ENCODE assay signal across 26 cellular contexts in genomic region chr13:65585346-65585745, GRCh38.
"Had no signal": no experiment of that assay in that cellular context is flagged by ENCODE, and none has a peak within 500 bp of the region (broad histone marks: within the 10 kb centered on the region; RNA-seq: fewer than 3 reads in every experiment).

No MANE protein-coding gene starts in this region.

- H3K4me3 ChIP-seq: cardiac muscle cell had no signal

- ATAC-seq: activated CD4-positive, alpha-beta T cell treated with anti-CD3 and anti-CD28 coated beads for 36 hours; activated CD8-positive, alpha-beta T cell treated with anti-CD3 and anti-CD28 coated beads for 36 hours; activated T-cell treated with anti-CD3 and anti-CD28 coated beads, Interleukin-2, amount 50 U/mL, for 72 hours; PC-3 had no signal

- H3K36me3 ChIP-seq: brain microvascular endothelial cell, cardiac muscle cell had no signal

- FAIRE-seq: RCC 7860 had no signal

- H3K27ac Mint-ChIP-seq: activated CD4-positive, alpha-beta T cell treated with anti-CD3 and anti-CD28 coated beads for 36 hours; activated CD8-positive, alpha-beta T cell treated with anti-CD3 and anti-CD28 coated beads for 36 hours; activated naive CD4-positive, alpha-beta T cell treated with anti-CD3 and anti-CD28 coated beads, Interleukin-2, amount 10 ng/mL, durations not matched to agents 7 days and 5 days; activated naive CD8-positive, alpha-beta T cell treated with anti-CD3 and anti-CD28 coated beads for 36 hours; activated T-cell treated with anti-CD3 and anti-CD28 coated beads, Interleukin-2, amount 50 U/mL, for 72 hours; activated T-helper 2 cell treated with anti-CD3 and anti-CD28 coated beads, Interferon-gamma antibody, Interleukin-2, Interleukin-4, amounts not matched to agents 10 μg/mL and 5 μg/mL and 100 μg/mL, durations not matched to agents 14 hours and 24 hours and 36 hours; T-helper 1 cell treated with Interleukin-12 subunit alpha and Interleukin-12 subunit beta and Interleukin-4 antibody, amounts not matched to agents 30 μg/mL and 1 μg/mL, for 36 hours had no signal

- H3K4me1 Mint-ChIP-seq: activated CD4-positive, alpha-beta T cell treated with anti-CD3 and anti-CD28 coated beads for 36 hours; activated naive CD4-positive, alpha-beta T cell treated with anti-CD3 and anti-CD28 coated beads, Interleukin-2, amount 10 ng/mL, durations not matched to agents 7 days and 5 days; activated naive CD8-positive, alpha-beta T cell treated with anti-CD3 and anti-CD28 coated beads for 36 hours had no signal

- H3K4me3 Mint-ChIP-seq: activated CD4-positive, alpha-beta T cell treated with anti-CD3 and anti-CD28 coated beads for 36 hours; activated CD8-positive, alpha-beta T cell treated with anti-CD3 and anti-CD28 coated beads for 36 hours; activated naive CD4-positive, alpha-beta T cell treated with anti-CD3 and anti-CD28 coated beads, Interleukin-2, amount 10 ng/mL, durations not matched to agents 7 days and 5 days; activated naive CD8-positive, alpha-beta T cell treated with anti-CD3 and anti-CD28 coated beads for 36 hours; activated T-cell treated with anti-CD3 and anti-CD28 coated beads, Interleukin-2, amount 50 U/mL, for 72 hours; T-helper 1 cell treated with Interleukin-12 subunit alpha and Interleukin-12 subunit beta and Interleukin-4 antibody, amounts not matched to agents 30 μg/mL and 1 μg/mL, for 36 hours had no signal

- DNase-seq: activated CD4-positive, alpha-beta T cell treated with anti-CD3 and anti-CD28 coated beads for 36 hours; activated CD4-positive, alpha-beta T cell treated with anti-CD3 and anti-CD28 coated beads, Interleukin-2, amount 50 U/mL, for 1 hour; activated CD4-positive, CD25-positive, alpha-beta regulatory T cell; activated CD8-positive, alpha-beta memory T cell treated with anti-CD3 and anti-CD28 coated beads, Interleukin-2, amount 50 U/mL, for 4 hours; activated CD8-positive, alpha-beta T cell treated with anti-CD3 and anti-CD28 coated beads for 36 hours; activated gamma-delta T cell treated with Interleukin-2 at 50 U/mL for 16 hours; activated naive CD4-positive, alpha-beta T cell treated with anti-CD3 and anti-CD28 coated beads, Interleukin-2, amount 10 ng/mL, durations not matched to agents 7 days and 5 days; activated naive CD8-positive, alpha-beta T cell treated with anti-CD3 and anti-CD28 coated beads for 36 hours; activated T-cell treated with anti-CD3 and anti-CD28 coated beads, Interleukin-2, amount 50 U/mL, for 72 hours; brain microvascular endothelial cell; cerebellar nuclear complex; Kasumi-1; KBM-7; NCI-H1105 treated with DMSO at 0.1 percent for 48 hours; NCI-H1436 treated with DMSO at 0.1 percent for 48 hours; NCI-H187; NCI-H2081; NCI-H446; NCI-H524 treated with DMSO at 0.1 percent for 48 hours; PC-3; SHP77 treated with DMSO at 0.1 percent for 48 hours; T-helper 9 cell had no signal

- H3K36me3 Mint-ChIP-seq: activated naive CD4-positive, alpha-beta T cell treated with anti-CD3 and anti-CD28 coated beads, Interleukin-2, amount 10 ng/mL, durations not matched to agents 7 days and 5 days; activated naive CD8-positive, alpha-beta T cell treated with anti-CD3 and anti-CD28 coated beads for 36 hours had no signal

- H3K27me3 Mint-ChIP-seq: activated CD4-positive, alpha-beta T cell treated with anti-CD3 and anti-CD28 coated beads for 36 hours; activated CD8-positive, alpha-beta T cell treated with anti-CD3 and anti-CD28 coated beads for 36 hours; activated naive CD4-positive, alpha-beta T cell treated with anti-CD3 and anti-CD28 coated beads, Interleukin-2, amount 10 ng/mL, durations not matched to agents 7 days and 5 days; activated naive CD8-positive, alpha-beta T cell treated with anti-CD3 and anti-CD28 coated beads for 36 hours had no signal

- H3K27me3 ChIP-seq: brain microvascular endothelial cell, cardiac muscle cell had no signal

- H3K27ac ChIP-seq: brain microvascular endothelial cell, cardiac muscle cell had no signal
